Comparison of ENCODE assay signal across 31 cellular contexts in the genomic region with DNA sequence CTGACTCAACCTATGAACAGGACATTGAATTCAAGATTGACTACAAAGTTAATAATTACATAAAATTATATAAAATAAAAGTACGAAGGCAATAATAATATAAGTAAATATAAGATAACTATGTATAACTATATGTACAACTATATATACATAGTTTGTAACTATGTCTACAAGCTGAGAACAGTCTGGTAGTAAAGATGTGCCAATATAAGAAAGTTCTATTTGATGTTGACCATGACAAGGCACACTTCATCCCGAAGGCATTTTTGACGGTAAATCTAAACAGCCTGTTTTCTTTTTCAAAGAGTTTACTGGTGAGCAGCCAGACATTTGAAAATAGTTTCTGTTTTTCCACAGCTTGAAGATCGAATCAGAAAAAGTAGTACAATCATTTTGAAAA.
"Had no signal": no experiment of that assay in that cellular context is flagged by ENCODE, and none has a peak within 500 bp of the region (broad histone marks: within the 10 kb centered on the region; RNA-seq: fewer than 3 reads in every experiment).

No MANE protein-coding gene starts in this region.

- H3K36me3 ChIP-seq: adrenal gland, breast epithelium, MG63 had no signal

- FAIRE-seq: astrocyte, K562, RCC 7860 had no signal

- H3K4me1 ChIP-seq: adrenal gland, body of pancreas, breast epithelium had no signal

- H3K4me3 ChIP-seq: adrenal gland, body of pancreas, breast epithelium, K562, MG63, PC-9, SK-N-MC had no signal

- DNase-seq: activated CD4-positive, alpha-beta T cell treated with anti-CD3 and anti-CD28 coated beads for 36 hours; activated CD4-positive, alpha-beta T cell treated with anti-CD3 and anti-CD28 coated beads, Interleukin-2, amount 10 ng/mL, durations not matched to agents 7 days and 5 days; activated CD4-positive, alpha-beta T cell treated with anti-CD3 and anti-CD28 coated beads, Interleukin-2, amount 50 U/mL, for 48 hours; activated CD8-positive, alpha-beta T cell treated with anti-CD3 and anti-CD28 coated beads, Interleukin-2, amount 10 ng/mL, durations not matched to agents 7 days and 5 days; activated gamma-delta T cell; activated naive CD4-positive, alpha-beta T cell treated with Interleukin-2 at 50 U/mL for 16 hours; activated T-cell treated with anti-CD3 and anti-CD28 coated beads, Interleukin-2, amount 50 U/mL, for 24 hours; adrenal gland; body of pancreas; Karpas-422; MG63; NCI-H1048; NCI-H1105 treated with DMSO at 0.1 percent for 48 hours; NCI-H1436 treated with DMSO at 0.1 percent for 48 hours; NCI-H1694 treated with DMSO at 0.1 percent for 48 hours; NCI-H2029; NCI-H345; NCI-H510A; NCI-H526; NCI-H748 treated with DMSO at 0.1 percent for 48 hours; NK-92 treated with Interleukin-12 subunit alpha and Interleukin-12 subunit beta, amount 100 ng/mL, for 24 hours; PC-9 had no signal

- H3K9me3 ChIP-seq: adrenal gland, body of pancreas, breast epithelium, MG63 had no signal

- ATAC-seq: activated CD4-positive, alpha-beta T cell treated with anti-CD3 and anti-CD28 coated beads for 36 hours; activated CD4-positive, CD25-positive, alpha-beta regulatory T cell treated with anti-CD3 and anti-CD28 coated beads, Interleukin-2, amount 50 U/mL, for 24 hours; activated CD8-positive, alpha-beta T cell treated with anti-CD3 and anti-CD28 coated beads, Interleukin-2, amount 10 ng/mL, durations not matched to agents 7 days and 5 days; body of pancreas; K562; Right ventricle myocardium inferior; WTC11 had no signal

- H3K27me3 ChIP-seq: adrenal gland, body of pancreas, breast epithelium, MG63 had no signal

- H3K27ac ChIP-seq: adrenal gland, body of pancreas, breast epithelium, PC-9, RWPE1, SK-N-MC had no signal

- H3K4me2 ChIP-seq: PC-9 had no signal
